In the genomic region with DNA sequence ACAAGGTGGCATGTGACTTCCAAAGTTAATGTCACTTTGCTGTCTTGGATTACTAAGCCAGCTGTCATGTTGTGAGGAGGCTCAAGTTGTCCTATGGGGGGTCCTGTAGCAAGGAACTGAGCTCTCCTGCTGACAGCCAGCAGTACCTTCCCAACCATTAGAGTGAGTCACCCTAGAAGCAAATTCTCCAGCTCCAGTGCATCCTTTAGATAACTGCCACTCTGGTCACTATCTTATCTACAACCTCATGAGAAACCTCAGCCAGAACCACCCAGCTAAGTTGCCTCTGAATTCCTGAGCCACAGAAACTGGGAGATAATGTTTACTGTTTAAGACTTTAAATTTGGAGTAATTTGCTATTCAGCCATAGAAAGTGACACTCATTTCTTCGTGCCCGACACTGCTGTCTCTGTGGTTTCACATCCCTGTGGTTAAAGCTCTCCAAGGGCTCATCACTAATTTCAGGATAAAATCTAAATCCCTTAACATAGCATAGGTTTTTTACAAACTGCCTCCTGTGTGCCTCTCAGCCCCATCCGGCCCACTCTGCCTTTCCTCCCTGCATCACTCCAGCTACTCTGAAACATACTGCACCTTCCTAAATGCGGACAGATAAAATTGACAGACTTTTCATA, we compare ENCODE assay signal across 26 cellular contexts.
DNase-seq lines count a peak whose midpoint lies in the region; ATAC-seq, FAIRE-seq and TF ChIP-seq lines count a peak whose summit lies in the region.
"Had no signal": no experiment of that assay in that cellular context is flagged by ENCODE, and none has a peak within 500 bp of the region (broad histone marks: within the 10 kb centered on the region; RNA-seq: fewer than 3 reads in every experiment).

No MANE protein-coding gene starts in this region.

- no peak for TF ChIP-seq RAD21 in K562 (CRISPR knock-in tag; conservative IDR thresholded peaks at IDR 0.05 in 1 of 2, IDR thresholded peaks at IDR 0.05 in 1 of 2)

- peak; percentile 99 for FAIRE-seq in K562 (lab: Jason Lieb, UNC)
- FAIRE-seq: endometrium, TTC549 had no signal

- H3K4me2 ChIP-seq in K562 (ENCODE audit: insufficient read depth, low read length), result peak overlapping the region; percentile 50

- no peaks in the 10 kb centered on the region for H3K27me3 Mint-ChIP-seq in mesothelial cell of epicardium (ENCODE audit: low read depth)
- no peaks in the 10 kb centered on the region for H3K27me3 Mint-ChIP-seq in activated naive CD4-positive, alpha-beta T cell treated with anti-CD3 and anti-CD28 coated beads, Interleukin-2, amount 10 ng/mL, durations not matched to agents 7 days and 5 days
- H3K27me3 Mint-ChIP-seq in activated CD4-positive, alpha-beta memory T cell treated with anti-CD3 and anti-CD28 coated beads, Interleukin-2, amount 10 ng/mL, durations not matched to agents 7 days and 5 days, result no peaks in the 10 kb centered on the region
- H3K27me3 Mint-ChIP-seq: activated CD4-positive, alpha-beta T cell treated with anti-CD3 and anti-CD28 coated beads for 36 hours; CD4-positive, CD25-positive, alpha-beta regulatory T cell; naive B cell had no signal

- no peak for TF ChIP-seq POLR2A in K562 (conservative IDR thresholded peaks at IDR 0.05)

- no peak overlapping the region for H2AFZ ChIP-seq in K562 (ENCODE audit: low read depth, low read length)

- H3K4me3 ChIP-seq in HEK293 (ENCODE audit: low read depth, low read length) (no peak overlapping the region), K562 (no peak overlapping the region)
- H3K4me3 ChIP-seq: transverse colon had no signal

- no peaks in the 10 kb centered on the region for H3K9me1 ChIP-seq in K562 (ENCODE audit: control insufficient read depth, insufficient read depth, low read length)

- no peaks in the 10 kb centered on the region for H3K27me3 ChIP-seq in K562 (ENCODE audit: control insufficient read depth in 2 of 2, insufficient read depth in 2 of 2, low read length in 2 of 2)
- H3K27me3 ChIP-seq: transverse colon had no signal

- no peaks in the 10 kb centered on the region for H3K9me3 ChIP-seq in HEK293 (ENCODE audit: control insufficient read depth, insufficient read depth, low read depth, low read length)
- no peaks in the 10 kb centered on the region for H3K9me3 ChIP-seq in K562 (replicated peaks; ENCODE audit: control insufficient read depth, insufficient read depth, low read depth, low read length)
- H3K9me3 ChIP-seq: transverse colon had no signal

- H3K27ac ChIP-seq in HEK293 (ENCODE audit: extremely low read depth, low read depth, low read length), result no peak overlapping the region
- no peak overlapping the region; the same call in 2 of the 3 replicates for H3K27ac ChIP-seq in K562 (ENCODE audit: extremely low read depth, low read depth, low read length)
- H3K27ac ChIP-seq: transverse colon had no signal

- peaks cover 12% of the 10 kb centered on the region; the same call in 1 of the 3 replicates for H3K79me2 ChIP-seq in K562 (ENCODE audit: control insufficient read depth, insufficient read depth, low read length)

- peaks cover 9% of the 10 kb centered on the region; the same call in 1 of the 2 replicates for H4K20me1 ChIP-seq in K562 (replicated peaks; ENCODE audit: control insufficient read depth, insufficient read depth, low read length)

- H3K9me3 Mint-ChIP-seq in mesothelial cell of epicardium, result no peaks in the 10 kb centered on the region
- no peaks in the 10 kb centered on the region for H3K9me3 Mint-ChIP-seq in activated naive CD4-positive, alpha-beta T cell treated with anti-CD3 and anti-CD28 coated beads, Interleukin-2, amount 10 ng/mL, durations not matched to agents 7 days and 5 days
- no peaks in the 10 kb centered on the region for H3K9me3 Mint-ChIP-seq in activated CD4-positive, alpha-beta memory T cell treated with anti-CD3 and anti-CD28 coated beads, Interleukin-2, amount 10 ng/mL, durations not matched to agents 7 days and 5 days
- H3K9me3 Mint-ChIP-seq: activated naive CD4-positive, alpha-beta T cell treated with anti-CD3 and anti-CD28 coated beads for 36 hours; activated T-cell treated with anti-CD3 and anti-CD28 coated beads, Interleukin-2, amount 50 U/mL, for 72 hours; naive B cell had no signal

- peaks cover 21% of the 10 kb centered on the region for H3K4me1 Mint-ChIP-seq in mesothelial cell of epicardium
- no peaks in the 10 kb centered on the region for H3K4me1 Mint-ChIP-seq in activated naive CD4-positive, alpha-beta T cell treated with anti-CD3 and anti-CD28 coated beads, Interleukin-2, amount 10 ng/mL, durations not matched to agents 7 days and 5 days
- H3K4me1 Mint-ChIP-seq in activated CD4-positive, alpha-beta memory T cell treated with anti-CD3 and anti-CD28 coated beads, Interleukin-2, amount 10 ng/mL, durations not matched to agents 7 days and 5 days, result no peaks in the 10 kb centered on the region
- H3K4me1 Mint-ChIP-seq: activated CD4-positive, alpha-beta T cell treated with anti-CD3 and anti-CD28 coated beads for 36 hours; activated CD8-positive, alpha-beta memory T cell treated with anti-CD3 and anti-CD28 coated beads, Interleukin-2, amount 10 ng/mL, durations not matched to agents 7 days and 5 days; CD4-positive, CD25-positive, alpha-beta regulatory T cell; naive B cell had no signal

- peak overlapping the region; percentile 77 for H3K27ac Mint-ChIP-seq in mesothelial cell of epicardium
- no peak overlapping the region for H3K27ac Mint-ChIP-seq in activated naive CD4-positive, alpha-beta T cell treated with anti-CD3 and anti-CD28 coated beads, Interleukin-2, amount 10 ng/mL, durations not matched to agents 7 days and 5 days
- H3K27ac Mint-ChIP-seq in activated CD4-positive, alpha-beta memory T cell treated with anti-CD3 and anti-CD28 coated beads, Interleukin-2, amount 10 ng/mL, durations not matched to agents 7 days and 5 days, result no peak overlapping the region
- H3K27ac Mint-ChIP-seq: activated CD4-positive, alpha-beta T cell treated with anti-CD3 and anti-CD28 coated beads for 36 hours; activated CD8-positive, alpha-beta memory T cell treated with anti-CD3 and anti-CD28 coated beads, Interleukin-2, amount 10 ng/mL, durations not matched to agents 7 days and 5 days; activated naive CD4-positive, alpha-beta T cell treated with anti-CD3 and anti-CD28 coated beads for 36 hours; activated T-cell treated with anti-CD3 and anti-CD28 coated beads, Interleukin-2, amount 50 U/mL, for 72 hours had no signal

- peak; percentile 91 for TF ChIP-seq EP300 in K562 (IDR thresholded peaks at IDR 0.05; ENCODE audit: low read length)

- ATAC-seq in K562 (peak; percentile 95), left colon (no peak)
- ATAC-seq: activated CD4-positive, alpha-beta T cell treated with anti-CD3 and anti-CD28 coated beads for 36 hours; activated CD8-positive, alpha-beta memory T cell treated with anti-CD3 and anti-CD28 coated beads, Interleukin-2, amount 10 ng/mL, durations not matched to agents 7 days and 5 days; activated T-cell treated with anti-CD3 and anti-CD28 coated beads, Interleukin-2, amount 50 U/mL, for 72 hours had no signal

- DNase-seq in OCI-M2 (lab: John Stamatoyannopoulos, UW; ENCODE audit: unreplicated experiment) (peak; percentile 37), K562 (ENCODE audit: extremely low read depth in 1 of 4, low spot score in 3 of 4) (peak; percentile 22 to 85 (median 40)), mesothelial cell of epicardium (ENCODE audit: low spot score in 2 of 2, unreplicated experiment in 2 of 2) (no peak), left colon (no peak)
- DNase-seq in activated naive CD4-positive, alpha-beta T cell treated with anti-CD3 and anti-CD28 coated beads, Interleukin-2, amount 10 ng/mL, durations not matched to agents 7 days and 5 days, result no peak
- DNase-seq in activated CD4-positive, alpha-beta memory T cell treated with anti-CD3 and anti-CD28 coated beads, Interleukin-2, amount 10 ng/mL, durations not matched to agents 7 days and 5 days, result no peak
- DNase-seq: activated CD4-positive, alpha-beta T cell treated with anti-CD3 and anti-CD28 coated beads for 36 hours; activated CD8-positive, alpha-beta memory T cell treated with anti-CD3 and anti-CD28 coated beads, Interleukin-2, amount 10 ng/mL, durations not matched to agents 7 days and 5 days; activated naive CD4-positive, alpha-beta T cell treated with anti-CD3 and anti-CD28 coated beads for 36 hours; activated T-cell treated with anti-CD3 and anti-CD28 coated beads, Interleukin-2, amount 50 U/mL, for 72 hours; amygdala; CD4-positive, CD25-positive, alpha-beta regulatory T cell; central memory CD4-positive, alpha-beta T cell; dermis blood vessel endothelial cell; GF-D8; GOT3; Karpas-422; left cardiac atrium; naive B cell; NCI-H1694; NCI-H69; Right ventricle myocardium superior; transverse colon had no signal

- BruUV-seq in K562 (replicated peaks; lab: Mats Ljungman, UMichigan), result TSS peak; percentile 40

- H3K36me3 Mint-ChIP-seq in mesothelial cell of epicardium, result peaks cover 10% of the 10 kb centered on the region
- no peaks in the 10 kb centered on the region for H3K36me3 Mint-ChIP-seq in activated naive CD4-positive, alpha-beta T cell treated with anti-CD3 and anti-CD28 coated beads, Interleukin-2, amount 10 ng/mL, durations not matched to agents 7 days and 5 days
- H3K36me3 Mint-ChIP-seq in activated CD4-positive, alpha-beta memory T cell treated with anti-CD3 and anti-CD28 coated beads, Interleukin-2, amount 10 ng/mL, durations not matched to agents 7 days and 5 days (ENCODE audit: low read depth), result no peaks in the 10 kb centered on the region
- H3K36me3 Mint-ChIP-seq: activated CD8-positive, alpha-beta memory T cell treated with anti-CD3 and anti-CD28 coated beads, Interleukin-2, amount 10 ng/mL, durations not matched to agents 7 days and 5 days; CD4-positive, CD25-positive, alpha-beta regulatory T cell; naive B cell had no signal

- in situ Hi-C loops in K562 (cut with MboI), result no loop called here

- POLR2A ChIA-PET in HEK293 (lab: Yijun Ruan, JAX), result no interaction called here
- POLR2A ChIA-PET in K562 (lab: Yijun Ruan, JAX), result interaction anchor here (0.6 to 1.2 kb wide), 4 partner anchors 10 to 72 kb away, joined by 3 to 4 read pairs (median 3); no protein-coding TSS in a partner anchor
- POLR2A ChIA-PET in activated CD4-positive, alpha-beta memory T cell treated with anti-CD3 and anti-CD28 coated beads, Interleukin-2, amount 10 ng/mL, durations not matched to agents 7 days and 5 days (lab: Charles Lee), result no interaction called here

- H3K9ac ChIP-seq in K562 (ENCODE audit: insufficient read depth in 1 of 2, low read depth in 2 of 2, low read length in 2 of 2), result no peak overlapping the region; a peak in 1 of 4 replicates

- intact Hi-C loops in K562 (cut with micrococcal nuclease), result no loop called here
- intact Hi-C loops in left colon (cut with DNase I, micrococcal nuclease), result no loop called here

- H3K36me3 ChIP-seq in HEK293 (ENCODE audit: control insufficient read depth in 2 of 2, insufficient read depth in 1 of 2, low read length in 2 of 2), result no peaks in the 10 kb centered on the region
- H3K36me3 ChIP-seq in K562 (ENCODE audit: control insufficient read depth, insufficient read depth, low read length), result peaks cover 8% of the 10 kb centered on the region; the same call in 1 of the 3 replicates
- H3K36me3 ChIP-seq: transverse colon had no signal

- TF ChIP-seq CTCF in HEK293 (tag by site-specific recombination; IDR thresholded peaks at IDR 0.05) (no peak), K562 (IDR thresholded peaks at IDR 0.05 in 2 of 3, conservative IDR thresholded peaks at IDR 0.05 in 1 of 3; ENCODE audit: insufficient read depth in 2 of 3, low read depth in 1 of 3, low read length in 3 of 3) (no peak), mesothelial cell of epicardium (IDR thresholded peaks at IDR 0.05; ENCODE audit: unreplicated experiment) (no peak)

- 1% methylated on average over 4 of the region's 4 CpGs for WGBS in K562 (ENCODE audit: insufficient coverage, low coverage, missing lambda C conversion rate)

- H3K4me1 ChIP-seq in HEK293 (ENCODE audit: control insufficient read depth, insufficient read depth, low read length) (no peaks in the 10 kb centered on the region), K562 (replicated peaks in 1 of 2; ENCODE audit: control insufficient read depth in 2 of 2, insufficient read depth in 2 of 2, low read length in 2 of 2) (peaks cover 29 to 32% of the 10 kb centered on the region in 2 experiments)
- H3K4me1 ChIP-seq: transverse colon had no signal

- CTCF ChIA-PET in HEK293 (lab: Yijun Ruan, JAX) (interaction anchor here (1.2 kb wide), 1 partner anchor 10 kb away, joined by 3 read pairs; no protein-coding TSS in a partner anchor), K562 (lab: Yijun Ruan, JAX; ENCODE audit: low intra/inter-chr PET ratio) (no interaction called here)
- CTCF ChIA-PET in activated naive CD4-positive, alpha-beta T cell treated with anti-CD3 and anti-CD28 coated beads, Interleukin-2, amount 10 ng/mL, durations not matched to agents 7 days and 5 days (lab: Charles Lee), result no interaction called here
- CTCF ChIA-PET in activated CD4-positive, alpha-beta memory T cell treated with anti-CD3 and anti-CD28 coated beads, Interleukin-2, amount 10 ng/mL, durations not matched to agents 7 days and 5 days (lab: Charles Lee), result no interaction called here

- H3K4me3 Mint-ChIP-seq in mesothelial cell of epicardium, result no peak overlapping the region
- H3K4me3 Mint-ChIP-seq in activated naive CD4-positive, alpha-beta T cell treated with anti-CD3 and anti-CD28 coated beads, Interleukin-2, amount 10 ng/mL, durations not matched to agents 7 days and 5 days, result no peak overlapping the region
- H3K4me3 Mint-ChIP-seq in activated CD4-positive, alpha-beta memory T cell treated with anti-CD3 and anti-CD28 coated beads, Interleukin-2, amount 10 ng/mL, durations not matched to agents 7 days and 5 days, result no peak overlapping the region
- H3K4me3 Mint-ChIP-seq: activated CD4-positive, alpha-beta T cell treated with anti-CD3 and anti-CD28 coated beads for 36 hours; activated CD8-positive, alpha-beta memory T cell treated with anti-CD3 and anti-CD28 coated beads, Interleukin-2, amount 10 ng/mL, durations not matched to agents 7 days and 5 days; activated naive CD4-positive, alpha-beta T cell treated with anti-CD3 and anti-CD28 coated beads for 36 hours; activated T-cell treated with anti-CD3 and anti-CD28 coated beads, Interleukin-2, amount 50 U/mL, for 72 hours; CD4-positive, CD25-positive, alpha-beta regulatory T cell; naive B cell had no signal

Comparison
In these comparisons a context has a peak if more than half of its experiments do, and no peak if none do; other contexts are left out.
1. DNase-seq: peak in OCI-M2 (single experiment) and K562 (4 of 4); none in mesothelial cell of epicardium (0 of 2), activated naive CD4-positive, alpha-beta T cell treated with anti-CD3 and anti-CD28 coated beads, Interleukin-2, amount 10 ng/mL, durations not matched to agents 7 days and 5 days (single experiment), left colon (0 of 2) and activated CD4-positive, alpha-beta memory T cell treated with anti-CD3 and anti-CD28 coated beads, Interleukin-2, amount 10 ng/mL, durations not matched to agents 7 days and 5 days (single experiment).